Comparison of ENCODE assay signal across 26 cellular contexts in the genomic region with DNA sequence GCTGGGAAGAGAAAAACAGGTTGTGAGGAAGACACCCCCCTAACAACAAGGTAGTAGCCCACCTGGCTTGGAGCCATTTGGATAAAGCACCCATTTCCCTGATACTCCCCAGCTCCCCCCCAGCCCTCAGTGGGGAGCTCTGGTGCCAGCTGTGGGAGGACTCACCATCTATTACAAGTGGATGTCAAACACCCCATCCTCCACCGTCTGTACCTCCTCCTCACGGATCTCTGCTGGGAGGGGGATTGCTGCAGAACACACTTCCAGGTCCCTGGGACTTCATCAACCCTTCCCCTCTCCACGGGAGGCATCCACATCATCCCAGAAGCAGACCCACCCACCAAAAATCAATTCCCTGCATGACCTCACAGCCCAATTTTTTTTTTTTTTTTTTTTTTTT. TPM values are rescaled to one million over a fixed set of nuclear protein-coding genes. Genes with fewer than 3 reads are reported as not detected.
"Had no signal": no experiment of that assay in that cellular context is flagged by ENCODE, and none has a peak within 500 bp of the region (broad histone marks: within the 10 kb centered on the region; RNA-seq: fewer than 3 reads in every experiment).

No MANE protein-coding gene starts in this region.

- FAIRE-seq: frontal cortex, keratinocyte had no signal

- H3K79me2 ChIP-seq: hepatocyte had no signal

- H3K4me1 ChIP-seq: colonic mucosa had no signal

- H2AFZ ChIP-seq: hepatocyte had no signal

- DNase-seq: activated CD4-positive, alpha-beta memory T cell treated with anti-CD3 and anti-CD28 coated beads, Interleukin-2, amount 10 ng/mL, durations not matched to agents 7 days and 5 days; activated CD4-positive, alpha-beta T cell treated with anti-CD3 and anti-CD28 coated beads for 1 hour; activated CD4-positive, alpha-beta T cell treated with anti-CD3 and anti-CD28 coated beads, Interleukin-2, amount 10 ng/mL, durations not matched to agents 7 days and 5 days; activated CD8-positive, alpha-beta memory T cell treated with anti-CD3 and anti-CD28 coated beads, Interleukin-2, amount 50 U/mL, for 48 hours; activated naive CD4-positive, alpha-beta T cell; activated T-cell treated with anti-CD3 and anti-CD28 coated beads, Interleukin-2, amount 50 U/mL, for 4 hours; body of pancreas; cerebellar nuclear complex; colonic mucosa; effector memory CD4-positive, alpha-beta T cell; glutamatergic neuron; naive B cell; occipital lobe; stimulated activated CD4-positive, alpha-beta T cell treated with anti-CD3 and anti-CD28 coated beads, Interleukin-2, amount 100 ng/mL, for 48 hours; stimulated activated naive CD4-positive, alpha-beta T cell treated with Interleukin-2 at 50 U/mL for 16 hours; T1000 had no signal

- H3K27me3 ChIP-seq: body of pancreas, colonic mucosa had no signal

- ATAC-seq: activated naive CD4-positive, alpha-beta T cell treated with anti-CD3 and anti-CD28 coated beads, Interleukin-2, amount 50 U/mL, for 72 hours; activated T-cell treated with anti-CD3 and anti-CD28 coated beads, Interleukin-2, amount 50 U/mL, for 4 hours; body of pancreas; right cardiac atrium; WTC11 had no signal

- H3K4me2 ChIP-seq: hepatocyte had no signal

- H3K4me3 ChIP-seq: body of pancreas, cardiac muscle cell, colonic mucosa, hepatocyte, tibial nerve had no signal

- H3K27ac ChIP-seq: body of pancreas, cardiac muscle cell, colonic mucosa, hepatocyte, tibial nerve had no signal

- H3K9me3 ChIP-seq: body of pancreas, colonic mucosa, tibial nerve had no signal

- H3K36me3 ChIP-seq: cardiac muscle cell, colonic mucosa had no signal

RNA-seq across cellular contexts. Expression of a gene that starts 4.1 kb away (rescaled TPM):
- total RNA-seq: dermis microvascular lymphatic vessel endothelial cell, epithelial cell of proximal tubule had no signal
- polyA plus RNA-seq: keratinocyte had no signal

RNA-seq across cellular contexts. Expression of a gene that starts 16.8 kb away (rescaled TPM):
- total RNA-seq: epithelial cell of proximal tubule had no signal

RNA-seq across cellular contexts. Expression of a gene that starts 32.6 kb away (rescaled TPM):
- total RNA-seq: epithelial cell of proximal tubule had no signal
